ENCODE assay signal across 27 cellular contexts in the genomic region with DNA sequence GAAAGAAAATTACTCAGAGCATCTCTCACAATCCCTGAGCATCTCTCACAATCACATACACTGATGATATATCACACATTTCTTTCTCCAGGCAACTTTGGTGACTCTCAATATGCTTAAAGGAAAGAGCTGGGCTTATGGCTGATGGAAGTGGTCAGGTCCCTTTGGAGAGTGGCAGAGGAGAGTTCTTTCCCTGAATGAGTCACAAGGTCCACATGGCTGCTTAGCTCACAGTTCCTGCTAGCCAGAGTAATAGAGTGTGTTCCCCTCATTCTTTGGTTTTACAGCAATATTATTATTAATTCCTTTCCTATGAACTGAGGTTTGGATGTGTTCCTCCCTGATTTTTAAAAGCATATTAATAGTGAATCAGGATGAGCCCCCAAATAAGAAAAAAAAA.
A peak's percentile ranks its signal among the peaks of the same experiment; 100 is the strongest.
DNase-seq lines count a peak whose midpoint lies in the region; ATAC-seq and TF ChIP-seq lines count a peak whose summit lies in the region.
"Had no signal": no experiment of that assay in that cellular context is flagged by ENCODE, and none has a peak within 500 bp of the region (broad histone marks: within the 10 kb centered on the region; RNA-seq: fewer than 3 reads in every experiment).

No MANE protein-coding gene starts in this region.

- in situ Hi-C loops in astrocyte of the spinal cord (cut with HindIII; ENCODE audit: low sequenced_read_pairs), result no loop called here

- ATAC-seq in HG03521 (IDR thresholded peaks at IDR 0.05; ENCODE audit: unreplicated experiment), result no peak
- ATAC-seq: activated CD8-positive, alpha-beta memory T cell treated with anti-CD3 and anti-CD28 coated beads, Interleukin-2, amount 10 ng/mL, durations not matched to agents 7 days and 5 days; activated T-cell treated with anti-CD3 and anti-CD28 coated beads, Interleukin-2, amount 50 U/mL, for 72 hours; WTC11 had no signal

- TF ChIP-seq CTCF in astrocyte of the spinal cord (IDR thresholded peaks at IDR 0.05; ENCODE audit: low read depth, low read length), result no peak

- no peak overlapping the region for H3K4me3 ChIP-seq in astrocyte of the spinal cord (ENCODE audit: low read depth, low read length)
- H3K4me3 ChIP-seq: adrenal gland, esophagus muscularis mucosa, left ventricle myocardium inferior had no signal

- peak; percentile 46 for DNase-seq in AG08395 (ENCODE audit: low spot score)
- peak; percentile 53 for DNase-seq in HCEC 1CT
- DNase-seq in astrocyte of the spinal cord (ENCODE audit: low read depth, low spot score), result peak; percentile 21
- DNase-seq in foreskin melanocyte, result peak; percentile 11
- no peak for DNase-seq in SKM-1 treated with dmso at 0.1 percent for 144 hours (lab: John Stamatoyannopoulos, UW; ENCODE audit: unreplicated experiment)
- DNase-seq in NAMALWA (ENCODE audit: low spot score), result no peak
- DNase-seq in cerebellum (ENCODE audit: low spot score), result no peak
- DNase-seq: activated CD8-positive, alpha-beta memory T cell treated with anti-CD3 and anti-CD28 coated beads, Interleukin-2, amount 10 ng/mL, durations not matched to agents 7 days and 5 days; activated naive CD4-positive, alpha-beta T cell treated with anti-CD3 and anti-CD28 coated beads for 36 hours; activated T-cell treated with anti-CD3 and anti-CD28 coated beads, Interleukin-2, amount 50 U/mL, for 72 hours; adrenal gland; caudate nucleus; CD8-positive, alpha-beta memory T cell; DMS 273 treated with DMSO at 0.1 percent for 48 hours; GF-D8; Karpas-422; left ventricle myocardium inferior; naive B cell; NCI-H1694; NCI-H524; occipital lobe; SHP77 treated with DMSO at 0.1 percent for 48 hours; stimulated activated naive CD4-positive, alpha-beta T cell treated with Interleukin-2 at 50 U/mL for 16 hours; SW 1271 had no signal

Comparison
In these comparisons a context has a peak if more than half of its experiments do, and no peak if none do; other contexts are left out.
1. DNase-seq: peak in AG08395 (single experiment), HCEC 1CT (single experiment), astrocyte of the spinal cord (single experiment) and foreskin melanocyte (single experiment); none in SKM-1 treated with dmso at 0.1 percent for 144 hours (single experiment), NAMALWA (single experiment) and cerebellum (single experiment).